ENCODE assay signal across 14 cellular contexts in the genomic region with DNA sequence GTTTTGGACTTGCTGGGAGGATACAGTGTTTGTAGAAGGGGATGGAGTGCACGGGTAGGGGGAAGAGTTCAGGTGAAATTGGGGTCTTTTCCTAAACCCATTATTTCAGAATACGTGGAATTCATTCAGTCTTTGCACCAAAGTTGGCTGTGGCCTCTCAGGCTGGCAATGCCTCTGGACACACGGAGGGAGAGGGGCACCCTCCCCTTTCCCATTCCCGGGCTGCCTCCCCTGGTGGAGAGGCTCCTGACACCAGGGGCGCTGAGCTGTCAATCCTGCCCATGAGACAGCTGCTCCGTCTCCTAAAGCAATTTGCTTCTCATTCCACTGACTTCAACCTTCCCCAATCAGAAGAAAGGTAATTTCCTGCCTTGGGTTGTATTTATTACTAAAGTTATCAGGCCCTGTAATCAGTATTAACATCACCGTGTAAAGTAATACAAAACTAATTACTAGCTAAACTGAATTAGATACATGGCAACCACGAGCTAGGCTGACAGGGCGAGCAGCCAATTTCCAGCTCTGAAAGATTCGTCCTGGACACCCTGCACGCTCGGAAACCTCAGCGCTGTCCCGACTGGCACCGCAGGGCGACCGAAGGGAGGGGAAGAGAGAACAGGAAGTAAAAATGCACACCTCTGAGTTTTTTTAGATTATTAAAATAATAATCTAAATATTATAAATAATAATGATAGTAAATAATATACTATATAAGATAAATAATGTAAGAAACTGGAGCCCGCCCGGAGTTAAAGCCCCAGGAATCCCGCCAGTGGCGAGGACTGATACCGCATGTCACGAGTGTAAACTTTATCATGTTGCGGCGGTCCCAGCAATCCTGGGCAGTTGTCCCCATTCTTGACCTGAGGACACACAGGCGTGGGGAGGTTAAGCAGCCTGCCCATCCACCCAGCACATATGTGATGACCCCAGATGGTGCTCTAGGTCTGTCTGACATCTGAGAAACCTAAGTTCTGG. TPM values are rescaled to one million over a fixed set of nuclear protein-coding genes. Genes with fewer than 3 reads are reported as not detected.
"Had no signal": no experiment of that assay in that cellular context is flagged by ENCODE, and none has a peak within 500 bp of the region (broad histone marks: within the 10 kb centered on the region; RNA-seq: fewer than 3 reads in every experiment).

No MANE protein-coding gene starts in this region.

- H3K36me3 ChIP-seq: adrenal gland, gastroesophageal sphincter, thyroid gland, vagina had no signal

- H3K9me3 ChIP-seq: adrenal gland, gastroesophageal sphincter, thyroid gland, vagina had no signal

- H3K4me3 ChIP-seq: adrenal gland, gastroesophageal sphincter, lung, thyroid gland, vagina had no signal

- DNase-seq: activated CD4-positive, alpha-beta T cell treated with anti-CD3 and anti-CD28 coated beads, Interleukin-2, amount 50 U/mL, for 48 hours; activated naive CD4-positive, alpha-beta T cell treated with Interleukin-2 at 50 U/mL for 16 hours; caudate nucleus; cortex of kidney; effector memory CD8-positive, alpha-beta T cell; naive B cell; stimulated activated CD4-positive, alpha-beta T cell treated with anti-CD3 and anti-CD28 coated beads, Interleukin-4, amount 100 ng/mL, for 4 hours; thyroid gland had no signal

- H3K27me3 ChIP-seq: adrenal gland, thyroid gland, vagina had no signal

- ATAC-seq: activated CD4-positive, CD25-positive, alpha-beta regulatory T cell treated with anti-CD3 and anti-CD28 coated beads, Interleukin-2, amount 50 U/mL, for 24 hours; effector memory CD8-positive, alpha-beta T cell; gastroesophageal sphincter had no signal

- H3K27ac ChIP-seq: adrenal gland, gastroesophageal sphincter, thyroid gland, vagina had no signal

RNA-seq across cellular contexts. Expression of gene OLFM1, which starts 6.9 kb away (rescaled TPM):
- total RNA-seq: epithelial cell of proximal tubule had no signal
